Comparison of ENCODE assay signal across 15 cellular contexts in the genomic region with DNA sequence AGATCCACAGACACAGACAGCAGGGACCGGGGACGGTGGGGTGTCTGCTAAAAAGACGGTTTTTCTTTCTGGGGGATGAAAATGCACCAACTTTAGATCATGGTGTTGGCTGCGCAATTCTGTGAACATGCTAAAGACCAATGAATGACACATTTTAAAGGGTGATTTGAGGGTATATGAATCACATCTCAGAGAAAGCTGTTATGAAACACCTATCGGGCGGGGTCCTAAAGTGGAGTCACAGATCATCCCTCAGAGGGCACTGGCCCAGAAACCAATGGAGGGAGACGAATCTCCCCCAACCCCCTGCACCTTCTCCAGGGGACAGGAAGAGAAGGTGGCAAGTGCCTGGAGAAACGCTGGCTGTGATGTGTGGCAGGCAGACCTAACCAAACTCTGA. TPM values are rescaled to one million over a fixed set of nuclear protein-coding genes. Genes with fewer than 3 reads are reported as not detected.
DNase-seq lines count a peak whose midpoint lies in the region; ATAC-seq, FAIRE-seq and TF ChIP-seq lines count a peak whose summit lies in the region.
"Had no signal": no experiment of that assay in that cellular context is flagged by ENCODE, and none has a peak within 500 bp of the region (broad histone marks: within the 10 kb centered on the region; RNA-seq: fewer than 3 reads in every experiment).

No MANE protein-coding gene starts in this region.

- DNase-seq in activated CD8-positive, alpha-beta T cell treated with anti-CD3 and anti-CD28 coated beads for 36 hours: no peak
- DNase-seq in activated CD8-positive, alpha-beta T cell treated with anti-CD3 and anti-CD28 coated beads, Interleukin-2, amount 10 ng/mL, durations not matched to agents 7 days and 5 days: no peak
- no peak for DNase-seq in astrocyte (ENCODE audit: low read depth)
- DNase-seq in testis: no peak
- DNase-seq in GM10266 (ENCODE audit: extremely low spot score): no peak
- DNase-seq in brain microvascular endothelial cell: no peak
- no peak for DNase-seq in mesenteric fat pad (ENCODE audit: low spot score)

- H3K4me1 Mint-ChIP-seq in activated CD8-positive, alpha-beta T cell treated with anti-CD3 and anti-CD28 coated beads for 36 hours (ENCODE audit: low read depth): peaks cover 15% of the 10 kb centered on the region
- no peaks in the 10 kb centered on the region for H3K4me1 Mint-ChIP-seq in activated CD8-positive, alpha-beta T cell treated with anti-CD3 and anti-CD28 coated beads, Interleukin-2, amount 10 ng/mL, durations not matched to agents 7 days and 5 days (ENCODE audit: low read depth)
- no peaks in the 10 kb centered on the region for H3K4me1 Mint-ChIP-seq in astrocyte (ENCODE audit: low read depth, unreplicated experiment)

- CTCF ChIA-PET in activated CD8-positive, alpha-beta T cell treated with anti-CD3 and anti-CD28 coated beads for 36 hours (lab: Charles Lee): no interaction called here
- CTCF ChIA-PET in activated CD8-positive, alpha-beta T cell treated with anti-CD3 and anti-CD28 coated beads, Interleukin-2, amount 10 ng/mL, durations not matched to agents 7 days and 5 days (lab: Charles Lee): no interaction called here

- peaks cover 59% of the 10 kb centered on the region for H4K20me1 ChIP-seq in astrocyte (ENCODE audit: insufficient read depth, low read length)

- ATAC-seq in activated CD8-positive, alpha-beta T cell treated with anti-CD3 and anti-CD28 coated beads for 36 hours: no peak
- ATAC-seq in activated CD8-positive, alpha-beta T cell treated with anti-CD3 and anti-CD28 coated beads, Interleukin-2, amount 10 ng/mL, durations not matched to agents 7 days and 5 days: no peak
- peak; percentile 8 for ATAC-seq in esophagus mucosa
- ATAC-seq: GM12878, HCT116 had no signal

- in situ Hi-C loops in brain microvascular endothelial cell (cut with HindIII; ENCODE audit: low pct_ligation_motif_present, low sequenced_read_pairs): no loop called here

- H3K4me3 Mint-ChIP-seq in activated CD8-positive, alpha-beta T cell treated with anti-CD3 and anti-CD28 coated beads for 36 hours: no peak overlapping the region
- H3K4me3 Mint-ChIP-seq in activated CD8-positive, alpha-beta T cell treated with anti-CD3 and anti-CD28 coated beads, Interleukin-2, amount 10 ng/mL, durations not matched to agents 7 days and 5 days: no peak overlapping the region
- no peak overlapping the region for H3K4me3 Mint-ChIP-seq in astrocyte (ENCODE audit: unreplicated experiment)

- WGBS in testis, 2 donors: 95 to 96% methylated on average over 8 of the region's 8 CpGs

- TF ChIP-seq POLR2A in testis (IDR thresholded peaks at IDR 0.05): no peak

- H3K9me3 ChIP-seq in astrocyte (ENCODE audit: insufficient read depth, low read depth, low read length) (no peaks in the 10 kb centered on the region), testis (no peaks in the 10 kb centered on the region)
- H3K9me3 ChIP-seq: BLaER1 had no signal

- intact Hi-C loops in activated CD8-positive, alpha-beta T cell treated with anti-CD3 and anti-CD28 coated beads for 36 hours (cut with micrococcal nuclease): no loop called here
- intact Hi-C loops in testis (cut with DNase I; ENCODE audit: low total_unique reads): no loop called here

- no peak overlapping the region for H2AFZ ChIP-seq in astrocyte (ENCODE audit: low read depth, low read length)

- peaks cover 7% of the 10 kb centered on the region for H3K79me2 ChIP-seq in astrocyte (ENCODE audit: insufficient read depth, low read length)

- H3K4me3 ChIP-seq in astrocyte (ENCODE audit: insufficient read depth, low read depth, low read length) (no peak overlapping the region), testis (no peak overlapping the region), brain microvascular endothelial cell (ENCODE audit: low read depth, low read length) (no peak overlapping the region)
- H3K4me3 ChIP-seq: BLaER1, GM12878 had no signal

- FAIRE-seq in astrocyte (lab: Jason Lieb, UNC): no peak
- FAIRE-seq: GM12878, GM18507, H54 had no signal

- H3K27ac ChIP-seq in astrocyte (ENCODE audit: low read depth, low read length): no peak overlapping the region
- peak overlapping the region; percentile 7 to 77 for H3K27ac ChIP-seq in testis
- no peak overlapping the region for H3K27ac ChIP-seq in brain microvascular endothelial cell
- H3K27ac ChIP-seq: 22Rv1, BLaER1, HL-60 had no signal

- peaks cover 22% of the 10 kb centered on the region for H3K36me3 Mint-ChIP-seq in activated CD8-positive, alpha-beta T cell treated with anti-CD3 and anti-CD28 coated beads for 36 hours (ENCODE audit: low read depth)
- peaks cover 21% of the 10 kb centered on the region for H3K36me3 Mint-ChIP-seq in activated CD8-positive, alpha-beta T cell treated with anti-CD3 and anti-CD28 coated beads, Interleukin-2, amount 10 ng/mL, durations not matched to agents 7 days and 5 days (ENCODE audit: low read depth)
- H3K36me3 Mint-ChIP-seq in astrocyte (ENCODE audit: low read depth, unreplicated experiment): peaks cover 12% of the 10 kb centered on the region

- H3K4me1 ChIP-seq in astrocyte (ENCODE audit: insufficient read depth, low read length) (peaks cover 17% of the 10 kb centered on the region), testis (peaks cover 7% of the 10 kb centered on the region)
- H3K4me1 ChIP-seq: BLaER1 had no signal

- peak overlapping the region; percentile 52 for H3K27ac Mint-ChIP-seq in activated CD8-positive, alpha-beta T cell treated with anti-CD3 and anti-CD28 coated beads for 36 hours
- no peak overlapping the region for H3K27ac Mint-ChIP-seq in activated CD8-positive, alpha-beta T cell treated with anti-CD3 and anti-CD28 coated beads, Interleukin-2, amount 10 ng/mL, durations not matched to agents 7 days and 5 days
- no peak overlapping the region for H3K27ac Mint-ChIP-seq in astrocyte (ENCODE audit: unreplicated experiment)

- H3K9me3 Mint-ChIP-seq in activated CD8-positive, alpha-beta T cell treated with anti-CD3 and anti-CD28 coated beads for 36 hours: no peaks in the 10 kb centered on the region
- no peaks in the 10 kb centered on the region for H3K9me3 Mint-ChIP-seq in activated CD8-positive, alpha-beta T cell treated with anti-CD3 and anti-CD28 coated beads, Interleukin-2, amount 10 ng/mL, durations not matched to agents 7 days and 5 days (ENCODE audit: insufficient read depth)
- no peaks in the 10 kb centered on the region for H3K9me3 Mint-ChIP-seq in astrocyte (ENCODE audit: unreplicated experiment)

- TF ChIP-seq CTCF in activated CD8-positive, alpha-beta T cell treated with anti-CD3 and anti-CD28 coated beads for 36 hours (IDR thresholded peaks at IDR 0.05): no peak
- TF ChIP-seq CTCF in astrocyte (IDR thresholded peaks at IDR 0.05; ENCODE audit: insufficient read depth, low read depth, low read length) (no peak), testis (IDR thresholded peaks at IDR 0.05) (no peak), GM10266 (IDR thresholded peaks at IDR 0.05; ENCODE audit: control insufficient read depth, insufficient read depth, low read depth, missing control alignments) (no peak), brain microvascular endothelial cell (IDR thresholded peaks at IDR 0.05; ENCODE audit: low read depth, low read length, missing control alignments) (no peak)

- POLR2A ChIA-PET in activated CD8-positive, alpha-beta T cell treated with anti-CD3 and anti-CD28 coated beads for 36 hours (lab: Charles Lee): interaction anchor here (1.2 kb wide), 1 partner anchor 9 kb away, joined by 3 read pairs; no protein-coding TSS in a partner anchor
- POLR2A ChIA-PET in activated CD8-positive, alpha-beta T cell treated with anti-CD3 and anti-CD28 coated beads, Interleukin-2, amount 10 ng/mL, durations not matched to agents 7 days and 5 days (lab: Charles Lee): no interaction called here

- no peak overlapping the region for H3K4me2 ChIP-seq in astrocyte (ENCODE audit: low read length)
- H3K4me2 ChIP-seq: BLaER1 had no signal

- no peaks in the 10 kb centered on the region for H3K27me3 Mint-ChIP-seq in activated CD8-positive, alpha-beta T cell treated with anti-CD3 and anti-CD28 coated beads for 36 hours
- no peaks in the 10 kb centered on the region for H3K27me3 Mint-ChIP-seq in activated CD8-positive, alpha-beta T cell treated with anti-CD3 and anti-CD28 coated beads, Interleukin-2, amount 10 ng/mL, durations not matched to agents 7 days and 5 days (ENCODE audit: low read depth)
- no peaks in the 10 kb centered on the region for H3K27me3 Mint-ChIP-seq in astrocyte (ENCODE audit: low read depth, unreplicated experiment)

- no peaks in the 10 kb centered on the region for H3K36me3 ChIP-seq in astrocyte (ENCODE audit: insufficient read depth, low read length)
- H3K36me3 ChIP-seq in testis (ENCODE audit: low read depth, missing control alignments): no peaks in the 10 kb centered on the region
- H3K36me3 ChIP-seq in brain microvascular endothelial cell (replicated peaks): peaks cover 3% of the 10 kb centered on the region

- H3K27me3 ChIP-seq in astrocyte (ENCODE audit: insufficient read depth, low read length) (no peaks in the 10 kb centered on the region), testis (no peaks in the 10 kb centered on the region), brain microvascular endothelial cell (replicated peaks) (no peaks in the 10 kb centered on the region)
- H3K27me3 ChIP-seq: BLaER1 had no signal

- H3K9ac ChIP-seq in astrocyte (ENCODE audit: low read length): peak overlapping the region; percentile 55
- H3K9ac ChIP-seq: BLaER1 had no signal

RNA-seq across cellular contexts. Expression of a gene that starts 26.0 kb away (rescaled TPM):
- total RNA-seq in activated CD8-positive, alpha-beta T cell treated with anti-CD3 and anti-CD28 coated beads for 36 hours: 10 to 100 TPM; 80.8 to 81.7 TPM
- total RNA-seq in activated CD8-positive, alpha-beta T cell treated with anti-CD3 and anti-CD28 coated beads, Interleukin-2, amount 10 ng/mL, durations not matched to agents 7 days and 5 days: 100 to 1,000 TPM in 1 of 2 experiments, 10 to 100 TPM in 1; 91.7 to 101 TPM
- total RNA-seq in astrocyte: 29.6 and 29.8 TPM in 2 replicates
- 20.4 TPM for total RNA-seq in esophagus mucosa
- 100 to 1,000 TPM in 1 of 2 donors, 10 to 100 TPM in 1; 79.2 to 130 TPM for total RNA-seq in testis
- 60.6 TPM for polyA plus RNA-seq in testis (ENCODE audit: insufficient read depth, low read depth, low replicate concordance)
- total RNA-seq in mesenteric fat pad: 39.9 TPM

Comparison
In these comparisons a context has a peak if more than half of its experiments do, and no peak if none do; other contexts are left out.
1. H3K27ac ChIP-seq: peak in testis (2 of 2); none in astrocyte (single experiment) and brain microvascular endothelial cell (single experiment).